ENCODE assay signal across 23 cellular contexts in genomic region chr11:61542661-61543060, GRCh38. TPM values are rescaled to one million over a fixed set of nuclear protein-coding genes. Genes with fewer than 3 reads are reported as not detected.
"Had no signal": no experiment of that assay in that cellular context is flagged by ENCODE, and none has a peak within 500 bp of the region (broad histone marks: within the 10 kb centered on the region; RNA-seq: fewer than 3 reads in every experiment).

No MANE protein-coding gene starts in this region.

- H3K9me3 Mint-ChIP-seq: activated naive CD4-positive, alpha-beta T cell treated with anti-CD3 and anti-CD28 coated beads, Interleukin-2, amount 50 U/mL, for 24 hours; dendritic cell treated with granulocyte-macrophage colony-stimulating factor and Interleukin-4, amounts not matched to agents 40 ng/mL and 50 ng/mL, for 4 days; effector memory CD8-positive, alpha-beta T cell; memory B cell; stimulated activated naive B cell treated with anti-CD40 and anti-IgM and Interleukin-4, amounts not matched to agents 10 μg/mL and 1 μg/mL and 100 μg/mL, for 72 hours had no signal

- H3K27me3 ChIP-seq: upper lobe of left lung had no signal

- H3K4me3 Mint-ChIP-seq: activated naive CD4-positive, alpha-beta T cell treated with anti-CD3 and anti-CD28 coated beads, Interleukin-2, amount 50 U/mL, for 24 hours; dendritic cell treated with granulocyte-macrophage colony-stimulating factor and Interleukin-4, amounts not matched to agents 40 ng/mL and 50 ng/mL, for 4 days; effector memory CD8-positive, alpha-beta T cell; memory B cell; naive B cell; stimulated activated naive B cell treated with anti-CD40 and anti-IgM and Interleukin-4, amounts not matched to agents 10 μg/mL and 1 μg/mL and 100 μg/mL, for 72 hours had no signal

- H3K27ac Mint-ChIP-seq: activated naive CD4-positive, alpha-beta T cell treated with anti-CD3 and anti-CD28 coated beads, Interleukin-2, amount 50 U/mL, for 24 hours; effector memory CD8-positive, alpha-beta T cell; memory B cell; naive B cell; stimulated activated naive B cell treated with anti-CD40 and anti-IgM and Interleukin-4, amounts not matched to agents 10 μg/mL and 1 μg/mL and 100 μg/mL, for 72 hours had no signal

- DNase-seq: activated CD4-positive, alpha-beta T cell treated with anti-CD3 and anti-CD28 coated beads for 1 hour; activated CD8-positive, alpha-beta memory T cell treated with anti-CD3 and anti-CD28 coated beads for 24 hours; activated CD8-positive, alpha-beta memory T cell treated with anti-CD3 and anti-CD28 coated beads, Interleukin-2, amount 50 U/mL, for 48 hours; activated gamma-delta T cell; cerebellar nuclear complex; effector memory CD8-positive, alpha-beta T cell; esophagus squamous epithelium; left ventricle myocardium superior; mucosa of descending colon; naive B cell; retina; spleen; stimulated activated CD4-positive, alpha-beta T cell treated with anti-CD3 and anti-CD28 coated beads, Interleukin-4, amount 100 ng/mL, for 4 hours; stimulated activated naive B cell treated with anti-CD40 and anti-IgM and Interleukin-4, amounts not matched to agents 10 μg/mL and 1 μg/mL and 100 μg/mL, for 72 hours; T1000 had no signal

- H3K36me3 ChIP-seq: esophagus squamous epithelium, neutrophil, spleen, thoracic aorta, upper lobe of left lung had no signal

- H3K4me1 Mint-ChIP-seq: activated naive CD4-positive, alpha-beta T cell treated with anti-CD3 and anti-CD28 coated beads, Interleukin-2, amount 50 U/mL, for 24 hours had no signal

- ATAC-seq: effector memory CD8-positive, alpha-beta T cell; left ventricle myocardium superior; mucosa of descending colon; stimulated activated naive B cell treated with anti-CD40 and anti-IgM and Interleukin-4, amounts not matched to agents 10 μg/mL and 1 μg/mL and 100 μg/mL, for 72 hours had no signal

- H3K4me1 ChIP-seq: esophagus squamous epithelium, upper lobe of left lung had no signal

- H3K4me3 ChIP-seq: esophagus squamous epithelium, mucosa of descending colon, spleen, thoracic aorta, upper lobe of left lung had no signal

- H3K36me3 Mint-ChIP-seq: activated naive CD4-positive, alpha-beta T cell treated with anti-CD3 and anti-CD28 coated beads, Interleukin-2, amount 50 U/mL, for 24 hours; memory B cell; stimulated activated naive B cell treated with anti-CD40 and anti-IgM and Interleukin-4, amounts not matched to agents 10 μg/mL and 1 μg/mL and 100 μg/mL, for 72 hours had no signal

- H3K9me3 ChIP-seq: esophagus squamous epithelium, mucosa of descending colon, neutrophil, spleen, thoracic aorta, upper lobe of left lung had no signal

- H3K27ac ChIP-seq: esophagus squamous epithelium, neutrophil, spleen, thoracic aorta, upper lobe of left lung had no signal

RNA-seq across cellular contexts. Expression of gene LRRC10B, which starts 34.1 kb away (rescaled TPM):
- total RNA-seq: bronchial epithelial cell; T-helper 1 cell treated with Interleukin-12 subunit alpha and Interleukin-12 subunit beta and Interleukin-4 antibody, amounts not matched to agents 30 ng/mL and 1 ng/mL, for 36 hours had no signal

RNA-seq across cellular contexts. Expression of gene SYT7, which starts 38.2 kb away (rescaled TPM):
- total RNA-seq: T-helper 1 cell treated with Interleukin-12 subunit alpha and Interleukin-12 subunit beta and Interleukin-4 antibody, amounts not matched to agents 30 ng/mL and 1 ng/mL, for 36 hours had no signal
